In the genomic region with DNA sequence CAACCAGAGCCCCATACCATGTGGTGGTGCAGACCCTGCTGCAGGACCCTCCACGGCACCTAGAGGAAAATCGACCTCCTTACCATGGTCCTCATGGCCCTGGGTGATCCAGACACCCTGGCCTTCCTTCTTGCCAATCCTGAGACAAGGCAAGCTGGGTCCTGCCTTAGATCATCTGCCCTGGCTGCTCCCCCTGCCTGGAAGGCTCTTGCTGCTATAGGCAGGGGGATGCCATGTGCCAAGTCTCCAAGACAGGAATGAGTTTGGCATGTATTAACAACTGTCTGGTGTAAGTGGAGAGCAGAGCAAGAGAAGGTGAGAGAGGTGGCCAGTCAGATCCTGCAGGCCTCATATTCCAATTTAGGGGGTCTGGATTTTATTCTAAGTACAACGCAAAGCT, we compare ENCODE assay signal across 26 cellular contexts. TPM values are rescaled to one million over a fixed set of nuclear protein-coding genes. Genes with fewer than 3 reads are reported as not detected.
A peak's percentile ranks its signal among the peaks of the same experiment; 100 is the strongest.
DNase-seq lines count a peak whose midpoint lies in the region; FAIRE-seq and TF ChIP-seq lines count a peak whose summit lies in the region.
"Had no signal": no experiment of that assay in that cellular context is flagged by ENCODE, and none has a peak within 500 bp of the region (broad histone marks: within the 10 kb centered on the region; RNA-seq: fewer than 3 reads in every experiment).

No MANE protein-coding gene starts in this region.

- H3K27me3 ChIP-seq in bronchial epithelial cell (ENCODE audit: control insufficient read depth, insufficient read depth, low read length) (no peaks in the 10 kb centered on the region), stomach smooth muscle (ENCODE audit: control insufficient read depth in 1 of 2, insufficient read depth in 2 of 2, low read length in 2 of 2) (no peaks in the 10 kb centered on the region), PC-9 (ENCODE audit: insufficient read depth, low read depth) (no peaks in the 10 kb centered on the region)
- H3K27me3 ChIP-seq: tibial artery had no signal

- no peak for TF ChIP-seq CTCF in bronchial epithelial cell (IDR thresholded peaks at IDR 0.05; ENCODE audit: insufficient read depth, low read length, severe bottlenecking)
- TF ChIP-seq CTCF in PC-9 (conservative IDR thresholded peaks at IDR 0.05), result no peak

- H3K36me3 ChIP-seq in bronchial epithelial cell (ENCODE audit: control insufficient read depth, insufficient read depth, low read length), result no peaks in the 10 kb centered on the region
- peaks cover 0 to 5% of the 10 kb centered on the region in 2 donors for H3K36me3 ChIP-seq in stomach smooth muscle (ENCODE audit: control insufficient read depth in 2 of 2, insufficient read depth in 2 of 2, low read length in 2 of 2)
- no peaks in the 10 kb centered on the region for H3K36me3 ChIP-seq in PC-9 (ENCODE audit: low read depth)
- H3K36me3 ChIP-seq: tibial artery had no signal

- no peak overlapping the region for H2AFZ ChIP-seq in PC-9
- H2AFZ ChIP-seq: parathyroid adenoma had no signal

- DNase-seq in activated naive CD4-positive, alpha-beta T cell (lab: John Stamatoyannopoulos, UW), result no peak
- DNase-seq in bronchial epithelial cell (ENCODE audit: low read depth) (peak; percentile 81), immature natural killer cell (no peak), PC-9 (no peak), kidney tubule cell (ENCODE audit: low spot score) (no peak), kidney glomerular epithelial cell (lab: John Stamatoyannopoulos, UW) (no peak)
- DNase-seq: activated B cell treated with CpG ODN at 0.5 μM for 24 hours; activated CD4-positive, alpha-beta memory T cell treated with anti-CD3 and anti-CD28 coated beads for 36 hours; activated effector memory CD4-positive, alpha-beta T cell treated with Interleukin-2 at 50 U/mL for 16 hours; activated T-cell treated with anti-CD3 and anti-CD28 coated beads for 4 hours; DMS53; left colon; NCI-H1105 treated with DMSO at 0.1 percent for 48 hours; NCI-H2029 treated with DMSO at 0.1 percent for 48 hours; NCI-H345; stimulated activated CD4-positive, alpha-beta T cell treated with anti-CD3 and anti-CD28 coated beads, Interleukin-15, amount 100 ng/mL, for 24 hours; stimulated activated naive CD8-positive, alpha-beta T cell treated with anti-CD3 and anti-CD28 coated beads, Interleukin-15, amount 100 ng/mL, for 72 hours; T1000; tibial artery had no signal

- H3K27me3 Mint-ChIP-seq in activated naive CD4-positive, alpha-beta T cell treated with anti-CD3 and anti-CD28 coated beads, Interleukin-2, amount 50 U/mL, for 24 hours, result no peaks in the 10 kb centered on the region
- peaks cover 0 to 4% (median 0%) of the 10 kb centered on the region in 3 donors for H3K27me3 Mint-ChIP-seq in immature natural killer cell (ENCODE audit: low read depth in 3 of 3)
- H3K27me3 Mint-ChIP-seq: activated B cell treated with CpG ODN at 0.5 μM for 24 hours; activated CD4-positive, alpha-beta memory T cell treated with anti-CD3 and anti-CD28 coated beads for 36 hours; B cell; stimulated activated naive CD8-positive, alpha-beta T cell treated with anti-CD3 and anti-CD28 coated beads, Interleukin-15, amount 100 ng/mL, for 72 hours had no signal

- peaks cover 69% of the 10 kb centered on the region for H3K4me1 ChIP-seq in stomach smooth muscle (ENCODE audit: control insufficient read depth, insufficient read depth, low read length)
- peaks cover 7% of the 10 kb centered on the region; the same call in 1 of the 2 replicates for H3K4me1 ChIP-seq in PC-9 (replicated peaks; ENCODE audit: insufficient read depth)
- H3K4me1 ChIP-seq: parathyroid adenoma had no signal

- H3K9me3 ChIP-seq in stomach smooth muscle (ENCODE audit: control insufficient read depth in 2 of 2, low read length in 2 of 2) (no peaks in the 10 kb centered on the region), PC-9 (ENCODE audit: insufficient read depth, low read depth) (no peaks in the 10 kb centered on the region)
- H3K9me3 ChIP-seq: A549, tibial artery had no signal

- FAIRE-seq in bronchial epithelial cell (lab: Jason Lieb, UNC), result no peak
- FAIRE-seq: A549, G401.6 had no signal

- intact Hi-C loops in PC-9 (cut with micrococcal nuclease; ENCODE audit: unreplicated experiment), result no loop called here

- H3K4me3 ChIP-seq in bronchial epithelial cell (ENCODE audit: low read depth, low read length) (no peak overlapping the region), stomach smooth muscle (ENCODE audit: low read length in 2 of 2) (no peak overlapping the region), PC-9 (no peak overlapping the region)
- H3K4me3 ChIP-seq: A549, tibial artery had no signal

- POLR2A ChIA-PET in PC-9 (lab: Charles Lee; ENCODE audit: unreplicated experiment), result no interaction called here

- H3K9me2 ChIP-seq in PC-9 (ENCODE audit: insufficient read depth), result no peaks in the 10 kb centered on the region

- no peaks in the 10 kb centered on the region for H3K9me3 Mint-ChIP-seq in activated naive CD4-positive, alpha-beta T cell treated with anti-CD3 and anti-CD28 coated beads, Interleukin-2, amount 50 U/mL, for 24 hours
- peaks cover 0 to 1% (median 0%) of the 10 kb centered on the region in 6 donors for H3K9me3 Mint-ChIP-seq in immature natural killer cell
- H3K9me3 Mint-ChIP-seq: activated B cell treated with CpG ODN at 0.5 μM for 24 hours; activated CD4-positive, alpha-beta memory T cell treated with anti-CD3 and anti-CD28 coated beads for 36 hours; nephron; stimulated activated naive CD8-positive, alpha-beta T cell treated with anti-CD3 and anti-CD28 coated beads, Interleukin-15, amount 100 ng/mL, for 72 hours had no signal

- no peak overlapping the region for H3K4me3 Mint-ChIP-seq in activated naive CD4-positive, alpha-beta T cell treated with anti-CD3 and anti-CD28 coated beads, Interleukin-2, amount 50 U/mL, for 24 hours
- H3K4me3 Mint-ChIP-seq in immature natural killer cell, result no peak overlapping the region
- H3K4me3 Mint-ChIP-seq: activated B cell treated with CpG ODN at 0.5 μM for 24 hours; activated CD4-positive, alpha-beta memory T cell treated with anti-CD3 and anti-CD28 coated beads for 36 hours; B cell; nephron; stimulated activated naive CD8-positive, alpha-beta T cell treated with anti-CD3 and anti-CD28 coated beads, Interleukin-15, amount 100 ng/mL, for 72 hours had no signal

- H3F3A ChIP-seq in PC-9 (ENCODE audit: insufficient read depth, low read depth), result no peaks in the 10 kb centered on the region

- peak overlapping the region; percentile 55 for H3K27ac ChIP-seq in stomach smooth muscle (ENCODE audit: low read length)
- no peak overlapping the region for H3K27ac ChIP-seq in PC-9
- H3K27ac ChIP-seq: A549, parathyroid adenoma, tibial artery had no signal

- CTCF ChIA-PET in PC-9 (lab: Charles Lee), result no interaction called here

- H3K79me2 ChIP-seq in PC-9 (ENCODE audit: low read depth), result no peaks in the 10 kb centered on the region

- peaks cover 10% of the 10 kb centered on the region for H3K36me3 Mint-ChIP-seq in activated naive CD4-positive, alpha-beta T cell treated with anti-CD3 and anti-CD28 coated beads, Interleukin-2, amount 50 U/mL, for 24 hours
- peaks cover 0 to 5% (median 4%) of the 10 kb centered on the region in 3 donors for H3K36me3 Mint-ChIP-seq in immature natural killer cell
- H3K36me3 Mint-ChIP-seq: activated CD4-positive, alpha-beta memory T cell treated with anti-CD3 and anti-CD28 coated beads for 36 hours had no signal

- peaks cover 57% of the 10 kb centered on the region for H3K4me1 Mint-ChIP-seq in activated naive CD4-positive, alpha-beta T cell treated with anti-CD3 and anti-CD28 coated beads, Interleukin-2, amount 50 U/mL, for 24 hours
- H3K4me1 Mint-ChIP-seq in immature natural killer cell, result peaks cover 0 to 74% of the 10 kb centered on the region in 2 donors

- H3K9ac ChIP-seq in stomach smooth muscle (ENCODE audit: low read length in 2 of 2), result peak overlapping the region in 1 of 2 donors; percentile 21
- H3K9ac ChIP-seq: parathyroid adenoma had no signal

- peak overlapping the region; percentile 1 for H3K27ac Mint-ChIP-seq in activated naive CD4-positive, alpha-beta T cell treated with anti-CD3 and anti-CD28 coated beads, Interleukin-2, amount 50 U/mL, for 24 hours
- peak overlapping the region; percentile 38 to 98 (median 72) for H3K27ac Mint-ChIP-seq in immature natural killer cell
- H3K27ac Mint-ChIP-seq: activated B cell treated with CpG ODN at 0.5 μM for 24 hours; activated CD4-positive, alpha-beta memory T cell treated with anti-CD3 and anti-CD28 coated beads for 36 hours; B cell; stimulated activated naive CD8-positive, alpha-beta T cell treated with anti-CD3 and anti-CD28 coated beads, Interleukin-15, amount 100 ng/mL, for 72 hours had no signal

- H3K4me2 ChIP-seq in PC-9, result no peak overlapping the region
- H3K4me2 ChIP-seq: A549 had no signal

- no TSS peak for BruUV-seq in PC-9 (replicated peaks; lab: Mats Ljungman, UMichigan)

- no peaks in the 10 kb centered on the region for H4K20me1 ChIP-seq in PC-9 (ENCODE audit: insufficient read depth)

RNA-seq across cellular contexts. Expression of a gene that starts 7.5 kb away (rescaled TPM):
- total RNA-seq in bronchial epithelial cell (2.0 and 7.1 TPM in 2 replicates), PC-9 (2021) (30.2 and 33.5 TPM in 2 replicates)
- polyA plus RNA-seq in immature natural killer cell, result 10 to 100 TPM in 1 of 3 donors, 1 to 10 TPM in 2; 2.1 to 12.1 (median 4.9) TPM
